2 cellular contexts compared by ENCODE assay signal in genomic region chr1:89842547-89843278, GRCh38.
TF ChIP-seq lines count a peak whose summit lies in the region.

No MANE protein-coding gene starts in this region.

TF ChIP-seq in IMR-90, 13 proteins besides CTCF, POLR2A, EP300 and RAD21:
- TF ChIP-seq FOS (IDR thresholded peaks at IDR 0.05; ENCODE audit: low read depth, low read length) = no peak
- TF ChIP-seq CHD1 (IDR thresholded peaks at IDR 0.05; ENCODE audit: low read depth, low read length) = no peak
- TF ChIP-seq MXI1 (IDR thresholded peaks at IDR 0.05; ENCODE audit: borderline replicate concordance, low read depth, low read length) = no peak
- TF ChIP-seq USF2 (IDR thresholded peaks at IDR 0.05; ENCODE audit: low read depth, low read length) = no peak
- no peak for TF ChIP-seq BHLHE40 (IDR thresholded peaks at IDR 0.05; ENCODE audit: low read depth, low read length)
- no peak for TF ChIP-seq RCOR1 (IDR thresholded peaks at IDR 0.05; ENCODE audit: insufficient replicate concordance, low read length)
- no peak for TF ChIP-seq CEBPB (IDR thresholded peaks at IDR 0.05; ENCODE audit: low read depth, low read length)
- TF ChIP-seq RFX5 (IDR thresholded peaks at IDR 0.05; ENCODE audit: low read depth, low read length) = no peak
- TF ChIP-seq MAZ (IDR thresholded peaks at IDR 0.05; ENCODE audit: borderline replicate concordance, low read depth, low read length) = no peak
- no peak for TF ChIP-seq MAFK (IDR thresholded peaks at IDR 0.05; ENCODE audit: low read depth, low read length)
- no peak for TF ChIP-seq SMC3 (IDR thresholded peaks at IDR 0.05; ENCODE audit: low read depth, low read length)
- TF ChIP-seq ELK1 (IDR thresholded peaks at IDR 0.05; ENCODE audit: borderline replicate concordance, low read depth, low read length) = no peak
- TF ChIP-seq NFE2L2 (IDR thresholded peaks at IDR 0.05; ENCODE audit: low read depth, low read length) = no peak

TF ChIP-seq in GM12878, 131 proteins besides CTCF, POLR2A, EP300 and RAD21:
- TF ChIP-seq ZBED1 (IDR thresholded peaks at IDR 0.05; ENCODE audit: borderline replicate concordance) (0 out of 2 replicates have a peak, but pooled peaks have one; percentile 27), CBFB (IDR thresholded peaks at IDR 0.05; ENCODE audit: low read depth) (0 out of 2 replicates have a peak, but pooled peaks have one; percentile 6), KLF5 (IDR thresholded peaks at IDR 0.05; ENCODE audit: partially characterized antibody) (no peak), POU2F2 (IDR thresholded peaks at IDR 0.05; ENCODE audit: borderline replicate concordance, low read depth, low read length) (peak; percentile 9; the same call in 1 of the 3 replicates)
